In the genomic region with DNA sequence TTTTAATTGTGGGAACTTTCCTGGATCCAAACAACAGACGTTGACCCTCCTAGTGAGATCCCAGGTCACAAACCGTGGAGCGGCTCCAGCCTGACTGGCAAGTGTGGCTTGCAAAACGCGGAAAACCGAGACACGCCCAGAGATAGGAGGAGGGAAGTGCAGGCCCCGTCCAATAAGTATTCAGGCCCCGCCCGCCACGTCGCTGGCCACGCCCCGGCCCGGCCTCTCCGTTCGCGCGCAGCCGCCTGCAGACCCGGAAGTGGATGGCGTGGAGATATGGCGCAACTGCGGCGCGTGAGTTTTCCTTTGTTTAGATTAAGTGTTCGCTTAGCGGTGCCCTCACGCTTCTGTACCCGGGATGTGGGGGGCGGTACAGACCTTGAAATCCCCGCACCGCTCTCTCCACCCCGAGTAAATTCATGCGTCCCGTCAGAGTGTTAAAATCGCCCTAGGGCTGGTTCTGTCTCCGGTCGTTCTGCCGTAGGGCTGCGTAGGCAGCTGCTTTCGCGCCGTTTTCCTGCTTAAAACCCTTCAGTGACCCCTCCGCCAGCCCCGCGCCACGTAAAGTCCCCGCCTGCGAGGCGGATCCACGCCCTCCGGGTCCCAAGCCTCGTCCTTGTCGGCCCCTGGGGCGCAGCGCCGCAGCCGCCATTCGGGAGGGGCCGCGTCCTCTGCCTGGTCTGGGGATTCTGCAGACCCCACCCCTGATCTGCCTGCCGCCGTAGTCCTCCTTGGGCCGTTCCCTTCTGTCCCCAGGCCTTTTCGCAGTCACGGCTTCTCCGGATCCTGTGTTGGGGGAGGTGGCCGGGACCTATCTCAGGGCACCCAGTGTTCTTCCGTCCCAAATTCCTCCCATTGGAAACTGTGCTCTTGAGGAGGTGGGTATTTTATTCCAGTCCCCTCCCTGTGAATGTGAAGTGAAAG, we compare ENCODE assay signal across 1 cellular context.
TF ChIP-seq lines count a peak whose summit lies in the region.

A gene (plus strand): TSS at position 250 of the 924 bp plus-strand sequence. CDS start 27 bp downstream, at position 277.

TF ChIP-seq in K562, 482 proteins besides CTCF, POLR2A, EP300 and RAD21 (continued from another document and continues in another):
- TF ChIP-seq, protein P1, sequence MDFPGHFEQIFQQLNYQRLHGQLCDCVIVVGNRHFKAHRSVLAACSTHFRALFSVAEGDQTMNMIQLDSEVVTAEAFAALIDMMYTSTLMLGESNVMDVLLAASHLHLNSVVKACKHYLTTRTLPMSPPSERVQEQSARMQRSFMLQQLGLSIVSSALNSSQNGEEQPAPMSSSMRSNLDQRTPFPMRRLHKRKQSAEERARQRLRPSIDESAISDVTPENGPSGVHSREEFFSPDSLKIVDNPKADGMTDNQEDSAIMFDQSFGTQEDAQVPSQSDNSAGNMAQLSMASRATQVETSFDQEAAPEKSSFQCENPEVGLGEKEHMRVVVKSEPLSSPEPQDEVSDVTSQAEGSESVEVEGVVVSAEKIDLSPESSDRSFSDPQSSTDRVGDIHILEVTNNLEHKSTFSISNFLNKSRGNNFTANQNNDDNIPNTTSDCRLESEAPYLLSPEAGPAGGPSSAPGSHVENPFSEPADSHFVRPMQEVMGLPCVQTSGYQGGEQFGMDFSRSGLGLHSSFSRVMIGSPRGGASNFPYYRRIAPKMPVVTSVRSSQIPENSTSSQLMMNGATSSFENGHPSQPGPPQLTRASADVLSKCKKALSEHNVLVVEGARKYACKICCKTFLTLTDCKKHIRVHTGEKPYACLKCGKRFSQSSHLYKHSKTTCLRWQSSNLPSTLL (IDR thresholded peaks at IDR 0.05): no peak
- TF ChIP-seq, protein P2, sequence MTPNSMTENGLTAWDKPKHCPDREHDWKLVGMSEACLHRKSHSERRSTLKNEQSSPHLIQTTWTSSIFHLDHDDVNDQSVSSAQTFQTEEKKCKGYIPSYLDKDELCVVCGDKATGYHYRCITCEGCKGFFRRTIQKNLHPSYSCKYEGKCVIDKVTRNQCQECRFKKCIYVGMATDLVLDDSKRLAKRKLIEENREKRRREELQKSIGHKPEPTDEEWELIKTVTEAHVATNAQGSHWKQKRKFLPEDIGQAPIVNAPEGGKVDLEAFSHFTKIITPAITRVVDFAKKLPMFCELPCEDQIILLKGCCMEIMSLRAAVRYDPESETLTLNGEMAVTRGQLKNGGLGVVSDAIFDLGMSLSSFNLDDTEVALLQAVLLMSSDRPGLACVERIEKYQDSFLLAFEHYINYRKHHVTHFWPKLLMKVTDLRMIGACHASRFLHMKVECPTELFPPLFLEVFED (CRISPR knock-in tag; conservative IDR thresholded peaks at IDR 0.05): no peak
- TF ChIP-seq MED1 (CRISPR knock-in tag; IDR thresholded peaks at IDR 0.05; ENCODE audit: borderline replicate concordance) (no peak), TEAD1 (CRISPR knock-in tag; IDR thresholded peaks at IDR 0.05) (peak in 1 of 2 experiments; percentile 43; a peak in 1 of 4 replicates), ZNF217 (CRISPR knock-in tag; IDR thresholded peaks at IDR 0.05) (no peak), ASH1L (IDR thresholded peaks at IDR 0.05; ENCODE audit: borderline replicate concordance, low read depth, partially characterized antibody) (peak; percentile 25), TCF3 (CRISPR knock-in tag; IDR thresholded peaks at IDR 0.05) (no peak), NR1H2 (CRISPR knock-in tag; IDR thresholded peaks at IDR 0.05) (no peak), HDAC6 (IDR thresholded peaks at IDR 0.05; ENCODE audit: low read depth, low read length) (no peak), ZNF57 (CRISPR knock-in tag; IDR thresholded peaks at IDR 0.05) (no peak), CSDE1 (IDR thresholded peaks at IDR 0.05) (no peak), KHSRP (IDR thresholded peaks at IDR 0.05) (no peak), TFAM (CRISPR knock-in tag; conservative IDR thresholded peaks at IDR 0.05) (no peak), JUNB (CRISPR knock-in tag; conservative IDR thresholded peaks at IDR 0.05) (no peak), TCFL5 (CRISPR knock-in tag; conservative IDR thresholded peaks at IDR 0.05) (no peak), ARHGAP35 (IDR thresholded peaks at IDR 0.05; ENCODE audit: partially characterized antibody) (no peak), ERF (CRISPR knock-in tag; IDR thresholded peaks at IDR 0.05) (0 out of 2 replicates have a peak, but pooled peaks have one; percentile 12), POLR3G (IDR thresholded peaks at IDR 0.05; ENCODE audit: extremely low read depth, insufficient read length, insufficient replicate concordance) (no peak), GTF2F1 (IDR thresholded peaks at IDR 0.05; ENCODE audit: low read depth, low read length) (no peak), ZFX (CRISPR knock-in tag; IDR thresholded peaks at IDR 0.05) (peak; percentile 64), FOXM1 (IDR thresholded peaks at IDR 0.05; ENCODE audit: low read depth) (no peak), FOXM1 (CRISPR knock-in tag; IDR thresholded peaks at IDR 0.05; ENCODE audit: low read depth) (no peak), ELF1 (tag; IDR thresholded peaks at IDR 0.05) (peak; percentile 98), HDAC8 (tag; IDR thresholded peaks at IDR 0.05) (no peak), DMBX1 (CRISPR knock-in tag; IDR thresholded peaks at IDR 0.05; ENCODE audit: borderline replicate concordance) (no peak), FOXA1 (IDR thresholded peaks at IDR 0.05; ENCODE audit: borderline replicate concordance) (no peak), HNRNPL (IDR thresholded peaks at IDR 0.05; ENCODE audit: low read depth, low read length) (no peak), KAT8 (IDR thresholded peaks at IDR 0.05; ENCODE audit: low read depth) (no peak), ELF2 (CRISPR knock-in tag; IDR thresholded peaks at IDR 0.05) (peak; percentile 97), ZNF408 (CRISPR knock-in tag; IDR thresholded peaks at IDR 0.05; ENCODE audit: low read depth) (no peak), MCM5 (IDR thresholded peaks at IDR 0.05; ENCODE audit: low read depth) (no peak)
- TF ChIP-seq, protein P3, sequence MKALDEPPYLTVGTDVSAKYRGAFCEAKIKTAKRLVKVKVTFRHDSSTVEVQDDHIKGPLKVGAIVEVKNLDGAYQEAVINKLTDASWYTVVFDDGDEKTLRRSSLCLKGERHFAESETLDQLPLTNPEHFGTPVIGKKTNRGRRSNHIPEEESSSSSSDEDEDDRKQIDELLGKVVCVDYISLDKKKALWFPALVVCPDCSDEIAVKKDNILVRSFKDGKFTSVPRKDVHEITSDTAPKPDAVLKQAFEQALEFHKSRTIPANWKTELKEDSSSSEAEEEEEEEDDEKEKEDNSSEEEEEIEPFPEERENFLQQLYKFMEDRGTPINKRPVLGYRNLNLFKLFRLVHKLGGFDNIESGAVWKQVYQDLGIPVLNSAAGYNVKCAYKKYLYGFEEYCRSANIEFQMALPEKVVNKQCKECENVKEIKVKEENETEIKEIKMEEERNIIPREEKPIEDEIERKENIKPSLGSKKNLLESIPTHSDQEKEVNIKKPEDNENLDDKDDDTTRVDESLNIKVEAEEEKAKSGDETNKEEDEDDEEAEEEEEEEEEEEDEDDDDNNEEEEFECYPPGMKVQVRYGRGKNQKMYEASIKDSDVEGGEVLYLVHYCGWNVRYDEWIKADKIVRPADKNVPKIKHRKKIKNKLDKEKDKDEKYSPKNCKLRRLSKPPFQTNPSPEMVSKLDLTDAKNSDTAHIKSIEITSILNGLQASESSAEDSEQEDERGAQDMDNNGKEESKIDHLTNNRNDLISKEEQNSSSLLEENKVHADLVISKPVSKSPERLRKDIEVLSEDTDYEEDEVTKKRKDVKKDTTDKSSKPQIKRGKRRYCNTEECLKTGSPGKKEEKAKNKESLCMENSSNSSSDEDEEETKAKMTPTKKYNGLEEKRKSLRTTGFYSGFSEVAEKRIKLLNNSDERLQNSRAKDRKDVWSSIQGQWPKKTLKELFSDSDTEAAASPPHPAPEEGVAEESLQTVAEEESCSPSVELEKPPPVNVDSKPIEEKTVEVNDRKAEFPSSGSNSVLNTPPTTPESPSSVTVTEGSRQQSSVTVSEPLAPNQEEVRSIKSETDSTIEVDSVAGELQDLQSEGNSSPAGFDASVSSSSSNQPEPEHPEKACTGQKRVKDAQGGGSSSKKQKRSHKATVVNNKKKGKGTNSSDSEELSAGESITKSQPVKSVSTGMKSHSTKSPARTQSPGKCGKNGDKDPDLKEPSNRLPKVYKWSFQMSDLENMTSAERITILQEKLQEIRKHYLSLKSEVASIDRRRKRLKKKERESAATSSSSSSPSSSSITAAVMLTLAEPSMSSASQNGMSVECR (CRISPR knock-in tag; IDR thresholded peaks at IDR 0.05): peak; percentile 52
- TF ChIP-seq, protein P4, sequence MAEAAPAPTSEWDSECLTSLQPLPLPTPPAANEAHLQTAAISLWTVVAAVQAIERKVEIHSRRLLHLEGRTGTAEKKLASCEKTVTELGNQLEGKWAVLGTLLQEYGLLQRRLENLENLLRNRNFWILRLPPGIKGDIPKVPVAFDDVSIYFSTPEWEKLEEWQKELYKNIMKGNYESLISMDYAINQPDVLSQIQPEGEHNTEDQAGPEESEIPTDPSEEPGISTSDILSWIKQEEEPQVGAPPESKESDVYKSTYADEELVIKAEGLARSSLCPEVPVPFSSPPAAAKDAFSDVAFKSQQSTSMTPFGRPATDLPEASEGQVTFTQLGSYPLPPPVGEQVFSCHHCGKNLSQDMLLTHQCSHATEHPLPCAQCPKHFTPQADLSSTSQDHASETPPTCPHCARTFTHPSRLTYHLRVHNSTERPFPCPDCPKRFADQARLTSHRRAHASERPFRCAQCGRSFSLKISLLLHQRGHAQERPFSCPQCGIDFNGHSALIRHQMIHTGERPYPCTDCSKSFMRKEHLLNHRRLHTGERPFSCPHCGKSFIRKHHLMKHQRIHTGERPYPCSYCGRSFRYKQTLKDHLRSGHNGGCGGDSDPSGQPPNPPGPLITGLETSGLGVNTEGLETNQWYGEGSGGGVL (CRISPR knock-in tag; IDR thresholded peaks at IDR 0.05): no peak
- TF ChIP-seq, protein P5, sequence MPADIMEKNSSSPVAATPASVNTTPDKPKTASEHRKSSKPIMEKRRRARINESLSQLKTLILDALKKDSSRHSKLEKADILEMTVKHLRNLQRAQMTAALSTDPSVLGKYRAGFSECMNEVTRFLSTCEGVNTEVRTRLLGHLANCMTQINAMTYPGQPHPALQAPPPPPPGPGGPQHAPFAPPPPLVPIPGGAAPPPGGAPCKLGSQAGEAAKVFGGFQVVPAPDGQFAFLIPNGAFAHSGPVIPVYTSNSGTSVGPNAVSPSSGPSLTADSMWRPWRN (IDR thresholded peaks at IDR 0.05; ENCODE audit: low read depth): no peak
- TF ChIP-seq, protein P6, sequence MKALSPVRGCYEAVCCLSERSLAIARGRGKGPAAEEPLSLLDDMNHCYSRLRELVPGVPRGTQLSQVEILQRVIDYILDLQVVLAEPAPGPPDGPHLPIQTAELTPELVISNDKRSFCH (CRISPR knock-in tag; IDR thresholded peaks at IDR 0.05): no peak
- TF ChIP-seq, protein P6 (tag; IDR thresholded peaks at IDR 0.05): no peak
- TF ChIP-seq, protein P7, sequence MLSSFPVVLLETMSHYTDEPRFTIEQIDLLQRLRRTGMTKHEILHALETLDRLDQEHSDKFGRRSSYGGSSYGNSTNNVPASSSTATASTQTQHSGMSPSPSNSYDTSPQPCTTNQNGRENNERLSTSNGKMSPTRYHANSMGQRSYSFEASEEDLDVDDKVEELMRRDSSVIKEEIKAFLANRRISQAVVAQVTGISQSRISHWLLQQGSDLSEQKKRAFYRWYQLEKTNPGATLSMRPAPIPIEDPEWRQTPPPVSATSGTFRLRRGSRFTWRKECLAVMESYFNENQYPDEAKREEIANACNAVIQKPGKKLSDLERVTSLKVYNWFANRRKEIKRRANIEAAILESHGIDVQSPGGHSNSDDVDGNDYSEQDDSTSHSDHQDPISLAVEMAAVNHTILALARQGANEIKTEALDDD (IDR thresholded peaks at IDR 0.05): no peak
- TF ChIP-seq, protein P8, sequence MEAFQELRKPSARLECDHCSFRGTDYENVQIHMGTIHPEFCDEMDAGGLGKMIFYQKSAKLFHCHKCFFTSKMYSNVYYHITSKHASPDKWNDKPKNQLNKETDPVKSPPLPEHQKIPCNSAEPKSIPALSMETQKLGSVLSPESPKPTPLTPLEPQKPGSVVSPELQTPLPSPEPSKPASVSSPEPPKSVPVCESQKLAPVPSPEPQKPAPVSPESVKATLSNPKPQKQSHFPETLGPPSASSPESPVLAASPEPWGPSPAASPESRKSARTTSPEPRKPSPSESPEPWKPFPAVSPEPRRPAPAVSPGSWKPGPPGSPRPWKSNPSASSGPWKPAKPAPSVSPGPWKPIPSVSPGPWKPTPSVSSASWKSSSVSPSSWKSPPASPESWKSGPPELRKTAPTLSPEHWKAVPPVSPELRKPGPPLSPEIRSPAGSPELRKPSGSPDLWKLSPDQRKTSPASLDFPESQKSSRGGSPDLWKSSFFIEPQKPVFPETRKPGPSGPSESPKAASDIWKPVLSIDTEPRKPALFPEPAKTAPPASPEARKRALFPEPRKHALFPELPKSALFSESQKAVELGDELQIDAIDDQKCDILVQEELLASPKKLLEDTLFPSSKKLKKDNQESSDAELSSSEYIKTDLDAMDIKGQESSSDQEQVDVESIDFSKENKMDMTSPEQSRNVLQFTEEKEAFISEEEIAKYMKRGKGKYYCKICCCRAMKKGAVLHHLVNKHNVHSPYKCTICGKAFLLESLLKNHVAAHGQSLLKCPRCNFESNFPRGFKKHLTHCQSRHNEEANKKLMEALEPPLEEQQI (IDR thresholded peaks at IDR 0.05): no peak
- TF ChIP-seq, protein P9, sequence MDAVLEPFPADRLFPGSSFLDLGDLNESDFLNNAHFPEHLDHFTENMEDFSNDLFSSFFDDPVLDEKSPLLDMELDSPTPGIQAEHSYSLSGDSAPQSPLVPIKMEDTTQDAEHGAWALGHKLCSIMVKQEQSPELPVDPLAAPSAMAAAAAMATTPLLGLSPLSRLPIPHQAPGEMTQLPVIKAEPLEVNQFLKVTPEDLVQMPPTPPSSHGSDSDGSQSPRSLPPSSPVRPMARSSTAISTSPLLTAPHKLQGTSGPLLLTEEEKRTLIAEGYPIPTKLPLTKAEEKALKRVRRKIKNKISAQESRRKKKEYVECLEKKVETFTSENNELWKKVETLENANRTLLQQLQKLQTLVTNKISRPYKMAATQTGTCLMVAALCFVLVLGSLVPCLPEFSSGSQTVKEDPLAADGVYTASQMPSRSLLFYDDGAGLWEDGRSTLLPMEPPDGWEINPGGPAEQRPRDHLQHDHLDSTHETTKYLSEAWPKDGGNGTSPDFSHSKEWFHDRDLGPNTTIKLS (IDR thresholded peaks at IDR 0.05; ENCODE audit: borderline replicate concordance, low read depth): peak; percentile 86
- TF ChIP-seq, protein P10, sequence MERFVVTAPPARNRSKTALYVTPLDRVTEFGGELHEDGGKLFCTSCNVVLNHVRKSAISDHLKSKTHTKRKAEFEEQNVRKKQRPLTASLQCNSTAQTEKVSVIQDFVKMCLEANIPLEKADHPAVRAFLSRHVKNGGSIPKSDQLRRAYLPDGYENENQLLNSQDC (CRISPR knock-in tag; IDR thresholded peaks at IDR 0.05): no peak
